ENCODE assay signal across 28 cellular contexts in the genomic region with DNA sequence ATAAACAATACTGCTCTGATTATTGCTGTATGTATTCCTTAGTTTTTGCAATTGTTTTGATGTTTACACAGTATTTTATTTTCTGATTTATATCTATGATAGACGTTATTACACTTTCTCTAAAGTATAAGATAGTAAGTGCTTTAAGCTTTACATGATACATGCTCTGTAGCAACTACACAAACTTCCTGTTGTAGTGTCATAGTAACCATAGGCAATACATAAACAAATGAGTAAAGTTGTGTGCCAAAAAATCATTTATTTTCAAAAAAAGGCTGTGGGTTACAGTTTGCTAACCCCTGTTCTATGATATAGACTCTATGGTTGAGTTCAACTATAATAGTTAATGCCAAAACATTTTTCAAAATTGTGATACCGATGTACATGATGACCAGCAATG.
"Had no signal": no experiment of that assay in that cellular context is flagged by ENCODE, and none has a peak within 500 bp of the region (broad histone marks: within the 10 kb centered on the region; RNA-seq: fewer than 3 reads in every experiment).

No MANE protein-coding gene starts in this region.

- H3K36me3 ChIP-seq: left ventricle myocardium inferior, pancreas, prostate gland, suprapubic skin, thoracic aorta, tibial artery, upper lobe of right lung had no signal

- H3K4me1 ChIP-seq: left ventricle myocardium inferior, pancreas, prostate gland, suprapubic skin, tibial artery, upper lobe of right lung had no signal

- H3K36me3 Mint-ChIP-seq: naive thymus-derived CD4-positive, alpha-beta T cell; stimulated activated effector memory CD8-positive, alpha-beta T cell treated with anti-CD3 and anti-CD28 coated beads, Interleukin-12 subunit alpha, Interleukin-12 subunit beta, amount 100 ng/mL, for 72 hours had no signal

- H3K27ac ChIP-seq: left ventricle myocardium inferior, pancreas, prostate gland, skin epidermis, suprapubic skin, thoracic aorta, tibial artery, upper lobe of right lung had no signal

- H3K9me3 ChIP-seq: prostate gland, upper lobe of right lung had no signal

- H3K27me3 Mint-ChIP-seq: naive thymus-derived CD4-positive, alpha-beta T cell; natural killer cell treated with Interleukin-12 subunit alpha and Interleukin-12 subunit beta and Interleukin-15 and Interleukin-18, amount 100 ng/mL, for 72 hours; stimulated activated naive CD8-positive, alpha-beta T cell treated with anti-CD3 and anti-CD28 coated beads, Interleukin-15, Interleukin-2, amounts not matched to agents 100 ng/mL and 50 ng/mL, for 24 hours had no signal

- DNase-seq: hypothalamus; immature natural killer cell; kidney; left ventricle myocardium inferior; midbrain; mucosa of descending colon; naive thymus-derived CD4-positive, alpha-beta T cell; nucleus accumbens; pancreas; posterior cingulate gyrus; retina; right cardiac atrium; stimulated activated CD4-positive, alpha-beta T cell treated with anti-CD3 and anti-CD28 coated beads, Interleukin-12 subunit alpha, Interleukin-12 subunit beta, amount 100 ng/mL, for 4 hours; stimulated activated CD4-positive, alpha-beta T cell treated with anti-CD3 and anti-CD28 coated beads, Interleukin-15, amount 100 ng/mL, for 24 hours; stimulated activated CD4-positive, alpha-beta T cell treated with anti-CD3 and anti-CD28 coated beads, Interleukin-2, amount 100 ng/mL, for 24 hours; stimulated activated CD4-positive, alpha-beta T cell treated with anti-CD3 and anti-CD28 coated beads, Interleukin-4, amount 100 ng/mL, for 1 hour; stimulated activated naive CD4-positive, alpha-beta T cell; tibial artery; trophoblast cell; upper lobe of right lung had no signal

- H3K4me3 Mint-ChIP-seq: immature natural killer cell; naive thymus-derived CD4-positive, alpha-beta T cell; natural killer cell treated with Interleukin-12 subunit alpha and Interleukin-12 subunit beta and Interleukin-15 and Interleukin-18, amount 100 ng/mL, for 72 hours; stimulated activated effector memory CD8-positive, alpha-beta T cell treated with anti-CD3 and anti-CD28 coated beads, Interleukin-12 subunit alpha, Interleukin-12 subunit beta, amount 100 ng/mL, for 72 hours; stimulated activated naive CD8-positive, alpha-beta T cell treated with anti-CD3 and anti-CD28 coated beads, Interleukin-15, Interleukin-2, amounts not matched to agents 100 ng/mL and 50 ng/mL, for 24 hours had no signal

- H3K4me3 ChIP-seq: left ventricle myocardium inferior, lung, mucosa of descending colon, pancreas, prostate gland, skin epidermis, suprapubic skin, thoracic aorta, tibial artery, upper lobe of right lung had no signal

- H3K27me3 ChIP-seq: pancreas, suprapubic skin, tibial artery, upper lobe of right lung had no signal

- H3K27ac Mint-ChIP-seq: immature natural killer cell; naive thymus-derived CD4-positive, alpha-beta T cell; natural killer cell treated with Interleukin-12 subunit alpha and Interleukin-12 subunit beta and Interleukin-15 and Interleukin-18, amount 100 ng/mL, for 72 hours; stimulated activated effector memory CD8-positive, alpha-beta T cell treated with anti-CD3 and anti-CD28 coated beads, Interleukin-12 subunit alpha, Interleukin-12 subunit beta, amount 100 ng/mL, for 72 hours; stimulated activated naive CD8-positive, alpha-beta T cell treated with anti-CD3 and anti-CD28 coated beads, Interleukin-15, Interleukin-2, amounts not matched to agents 100 ng/mL and 50 ng/mL, for 24 hours had no signal

- H3K4me1 Mint-ChIP-seq: immature natural killer cell; naive thymus-derived CD4-positive, alpha-beta T cell; stimulated activated effector memory CD8-positive, alpha-beta T cell treated with anti-CD3 and anti-CD28 coated beads, Interleukin-12 subunit alpha, Interleukin-12 subunit beta, amount 100 ng/mL, for 72 hours had no signal
